8 cellular contexts compared by ENCODE assay signal in genomic region chr12:96501139-96501741, GRCh38. TPM values are rescaled to one million over a fixed set of nuclear protein-coding genes. Genes with fewer than 3 reads are reported as not detected.
DNase-seq lines count a peak whose midpoint lies in the region; ATAC-seq lines count a peak whose summit lies in the region.

No MANE protein-coding gene starts in this region.

- H3K27ac Mint-ChIP-seq in stimulated activated naive B cell treated with anti-CD40 and anti-IgM and Interleukin-4, amounts not matched to agents 10 μg/mL and 1 μg/mL and 100 μg/mL, for 72 hours: peak overlapping the region; percentile 91

- DNase-seq in stimulated activated CD4-positive, alpha-beta T cell treated with anti-CD3 and anti-CD28 coated beads, Interleukin-1b, Interleukin-23, amount 100 ng/mL, for 48 hours: peak; percentile 19
- DNase-seq in stimulated activated CD4-positive, alpha-beta T cell treated with anti-CD3 and anti-CD28 coated beads, Interleukin-12 subunit alpha, Interleukin-12 subunit beta, amount 100 ng/mL, for 4 hours: no peak
- DNase-seq in NCI-H460 (ENCODE audit: extremely low read depth, low read depth) (peak; percentile 69), activated T-helper 1 cell treated with Interleukin-2 at 50 U/mL for 16 hours (ENCODE audit: low read depth) (peak; percentile 27), left ventricle myocardium superior (no peak), HuH-7 (ENCODE audit: low spot score) (no peak)
- DNase-seq in stimulated activated naive B cell treated with anti-CD40 and anti-IgM and Interleukin-4, amounts not matched to agents 10 μg/mL and 1 μg/mL and 100 μg/mL, for 72 hours: no peak

- H3K36me3 Mint-ChIP-seq in stimulated activated naive B cell treated with anti-CD40 and anti-IgM and Interleukin-4, amounts not matched to agents 10 μg/mL and 1 μg/mL and 100 μg/mL, for 72 hours: no peaks in the 10 kb centered on the region

- H3K4me3 Mint-ChIP-seq in stimulated activated naive B cell treated with anti-CD40 and anti-IgM and Interleukin-4, amounts not matched to agents 10 μg/mL and 1 μg/mL and 100 μg/mL, for 72 hours: peak overlapping the region in 1 of 2 donors; percentile 19

- H3K4me1 Mint-ChIP-seq in stimulated activated naive B cell treated with anti-CD40 and anti-IgM and Interleukin-4, amounts not matched to agents 10 μg/mL and 1 μg/mL and 100 μg/mL, for 72 hours: peaks cover 25 to 40% of the 10 kb centered on the region in 2 donors

- intact Hi-C loops in left ventricle myocardium superior (cut with micrococcal nuclease): no loop called here

- peaks cover 0 to 2% of the 10 kb centered on the region in 2 donors for H3K9me3 Mint-ChIP-seq in stimulated activated naive B cell treated with anti-CD40 and anti-IgM and Interleukin-4, amounts not matched to agents 10 μg/mL and 1 μg/mL and 100 μg/mL, for 72 hours

- ATAC-seq in HG02852 (IDR thresholded peaks at IDR 0.05; ENCODE audit: unreplicated experiment) (peak; percentile 69), left ventricle myocardium superior (peak; percentile 77)
- peak; percentile 68 to 71 for ATAC-seq in stimulated activated naive B cell treated with anti-CD40 and anti-IgM and Interleukin-4, amounts not matched to agents 10 μg/mL and 1 μg/mL and 100 μg/mL, for 72 hours (replicated peaks)

- no peaks in the 10 kb centered on the region for H3K27me3 Mint-ChIP-seq in stimulated activated naive B cell treated with anti-CD40 and anti-IgM and Interleukin-4, amounts not matched to agents 10 μg/mL and 1 μg/mL and 100 μg/mL, for 72 hours

RNA-seq across cellular contexts. Expression of gene CFAP54, which starts 11.9 kb away (rescaled TPM):
- total RNA-seq in NCI-H460 (2014; rRNA removed; shearing (Covaris generic)): 0.20 and 0.72 TPM in 2 replicates
- 0.01 and 0.21 TPM in 2 replicates for polyA plus RNA-seq in NCI-H460 (2014; cell fraction: nucleus; rRNA removed)
- 0.10 TPM for total RNA-seq in left ventricle myocardium superior

Comparison
In these comparisons a context has a peak if more than half of its experiments do, and no peak if none do; other contexts are left out.
1. DNase-seq: peak in stimulated activated CD4-positive, alpha-beta T cell treated with anti-CD3 and anti-CD28 coated beads, Interleukin-1b, Interleukin-23, amount 100 ng/mL, for 48 hours (single experiment), NCI-H460 (single experiment) and activated T-helper 1 cell treated with Interleukin-2 at 50 U/mL for 16 hours (single experiment); none in stimulated activated CD4-positive, alpha-beta T cell treated with anti-CD3 and anti-CD28 coated beads, Interleukin-12 subunit alpha, Interleukin-12 subunit beta, amount 100 ng/mL, for 4 hours (single experiment), left ventricle myocardium superior (single experiment), stimulated activated naive B cell treated with anti-CD40 and anti-IgM and Interleukin-4, amounts not matched to agents 10 μg/mL and 1 μg/mL and 100 μg/mL, for 72 hours (single experiment) and HuH-7 (single experiment).
2. Peak in every context shown above with its lines, with median percentiles within 50 percentile points of each other: ATAC-seq.